ENCODE assay signal across 1 cellular context in the genomic region with DNA sequence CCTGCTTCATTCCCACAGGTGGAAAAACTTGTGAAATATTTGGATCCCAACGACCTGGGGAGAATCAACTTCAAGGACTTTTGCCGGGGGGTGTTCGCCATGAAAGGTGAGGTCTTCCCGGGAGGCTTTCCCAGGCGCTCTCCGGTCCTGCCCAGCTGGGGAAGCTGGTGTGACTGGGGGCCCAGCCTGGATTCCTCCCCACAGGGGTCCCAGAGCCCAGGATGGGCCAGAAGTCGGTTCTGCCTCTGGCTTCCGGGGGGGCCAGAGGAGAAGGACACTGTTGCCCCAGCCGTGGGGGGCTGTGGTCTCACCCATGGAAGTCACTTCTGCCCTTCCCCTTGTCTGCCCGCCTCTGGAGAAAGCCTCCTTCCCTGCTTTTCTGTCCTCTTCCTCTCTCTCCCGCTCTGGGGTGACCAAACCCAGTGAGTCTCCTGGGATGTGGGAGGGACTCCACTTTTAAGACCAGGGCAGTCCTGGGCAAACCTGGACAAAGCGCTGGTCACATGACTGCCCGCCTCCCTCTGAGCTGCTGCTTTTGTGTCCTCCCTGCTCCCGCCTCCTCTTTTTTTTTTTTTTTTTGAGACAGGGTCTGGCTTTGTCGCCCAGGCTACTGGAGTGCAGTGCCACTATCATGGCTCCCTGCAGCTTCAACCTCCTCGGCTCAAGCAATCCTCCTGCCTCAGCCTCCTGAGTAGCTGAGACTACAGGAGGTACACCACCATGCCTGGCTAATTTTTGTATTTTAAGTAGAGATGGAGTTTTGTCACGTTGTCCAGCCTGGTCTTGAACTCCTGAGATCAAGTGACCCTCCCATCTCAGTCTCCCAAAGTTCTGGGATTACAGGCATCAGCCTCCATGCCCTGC.
TF ChIP-seq lines count a peak whose summit lies in the region.

No MANE protein-coding gene starts in this region.

TF ChIP-seq in H1, 55 proteins besides CTCF, POLR2A, EP300 and RAD21:
- TF ChIP-seq, protein P1, sequence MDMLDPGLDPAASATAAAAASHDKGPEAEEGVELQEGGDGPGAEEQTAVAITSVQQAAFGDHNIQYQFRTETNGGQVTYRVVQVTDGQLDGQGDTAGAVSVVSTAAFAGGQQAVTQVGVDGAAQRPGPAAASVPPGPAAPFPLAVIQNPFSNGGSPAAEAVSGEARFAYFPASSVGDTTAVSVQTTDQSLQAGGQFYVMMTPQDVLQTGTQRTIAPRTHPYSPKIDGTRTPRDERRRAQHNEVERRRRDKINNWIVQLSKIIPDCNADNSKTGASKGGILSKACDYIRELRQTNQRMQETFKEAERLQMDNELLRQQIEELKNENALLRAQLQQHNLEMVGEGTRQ (IDR thresholded peaks at IDR 0.05; ENCODE audit: low read length) = peak; percentile 49; the same call in 1 of the 2 replicates
- TF ChIP-seq HDAC6 (IDR thresholded peaks at IDR 0.05; ENCODE audit: low read depth, low read length) = no peak
